In genomic region chr6:134853111-134854055, GRCh38 we compare ENCODE assay signal across 12 cellular contexts.
DNase-seq lines count a peak whose midpoint lies in the region; ATAC-seq and TF ChIP-seq lines count a peak whose summit lies in the region.
"Had no signal": no experiment of that assay in that cellular context is flagged by ENCODE, and none has a peak within 500 bp of the region (broad histone marks: within the 10 kb centered on the region; RNA-seq: fewer than 3 reads in every experiment).

No MANE protein-coding gene starts in this region.

- H3K36me3 ChIP-seq in PC-9 (ENCODE audit: low read depth) = no peaks in the 10 kb centered on the region
- H3K36me3 ChIP-seq in mucosa of rectum (ENCODE audit: control insufficient read depth in 2 of 2, insufficient read depth in 2 of 2, low read length in 2 of 2) = no peaks in the 10 kb centered on the region
- no peaks in the 10 kb centered on the region for H3K36me3 ChIP-seq in ascending aorta

- no peak overlapping the region for H3K4me2 ChIP-seq in PC-9

- H3K4me3 ChIP-seq in PC-9 (no peak overlapping the region), epithelial cell of esophagus (ENCODE audit: low read length) (no peak overlapping the region), mucosa of rectum (ENCODE audit: low read length in 2 of 2) (peak overlapping the region in 1 of 2 donors; percentile 20), ascending aorta (no peak overlapping the region)
- H3K4me3 ChIP-seq: K562 had no signal

- TF ChIP-seq CTCF in PC-9 (conservative IDR thresholded peaks at IDR 0.05) (no peak), epithelial cell of esophagus (IDR thresholded peaks at IDR 0.05; ENCODE audit: insufficient read depth, low read depth, low read length, missing control alignments) (no peak), ascending aorta (IDR thresholded peaks at IDR 0.05) (no peak)

- no peak overlapping the region for H3K27ac ChIP-seq in PC-9
- peak overlapping the region; percentile 73 to 76 for H3K27ac ChIP-seq in mucosa of rectum (ENCODE audit: low read depth in 2 of 2, low read length in 2 of 2)
- H3K27ac ChIP-seq in ascending aorta = no peak overlapping the region

- no peaks in the 10 kb centered on the region for H3K4me1 Mint-ChIP-seq in stimulated activated naive CD8-positive, alpha-beta T cell treated with anti-CD3 and anti-CD28 coated beads, Interleukin-15, amount 100 ng/mL, for 72 hours

- POLR2A ChIA-PET in PC-9 (lab: Charles Lee; ENCODE audit: unreplicated experiment) = interaction anchor here (0.7 kb wide), 1 partner anchor 529 kb away, joined by 3 read pairs; no protein-coding TSS in a partner anchor

- no peaks in the 10 kb centered on the region; the same call in 1 of the 2 replicates for H3K9me2 ChIP-seq in PC-9 (ENCODE audit: insufficient read depth)

- no peak for ATAC-seq in stimulated activated naive CD8-positive, alpha-beta T cell treated with anti-CD3 and anti-CD28 coated beads, Interleukin-15, amount 100 ng/mL, for 72 hours
- ATAC-seq: K562 had no signal

- intact Hi-C loops in PC-9 (cut with micrococcal nuclease; ENCODE audit: unreplicated experiment) = no loop called here
- intact Hi-C loops in ascending aorta (cut with DNase I) = no loop called here

- H4K20me1 ChIP-seq in PC-9 (ENCODE audit: insufficient read depth) = no peaks in the 10 kb centered on the region

- H3K9me3 ChIP-seq in PC-9 (ENCODE audit: insufficient read depth, low read depth) = no peaks in the 10 kb centered on the region
- H3K9me3 ChIP-seq in mucosa of rectum (ENCODE audit: control insufficient read depth in 2 of 2, low read length in 2 of 2) = no peaks in the 10 kb centered on the region
- no peaks in the 10 kb centered on the region for H3K9me3 ChIP-seq in ascending aorta

- DNase-seq in Caki2 (ENCODE audit: low read depth) = peak; percentile 61
- DNase-seq in PC-9 = no peak
- peak; percentile 16 for DNase-seq in epithelial cell of esophagus (ENCODE audit: low read depth)
- DNase-seq in putamen (ENCODE audit: low spot score) = no peak
- no peak for DNase-seq in SKM-1 treated with dmso at 0.1 percent for 144 hours (lab: John Stamatoyannopoulos, UW; ENCODE audit: unreplicated experiment)
- no peak for DNase-seq in ascending aorta (ENCODE audit: low spot score in 2 of 2)
- no peak for DNase-seq in stimulated activated naive CD8-positive, alpha-beta T cell treated with anti-CD3 and anti-CD28 coated beads, Interleukin-15, amount 100 ng/mL, for 72 hours
- DNase-seq: NCI-H526 treated with DMSO at 0.1 percent for 48 hours had no signal

- no peaks in the 10 kb centered on the region for H3K79me2 ChIP-seq in PC-9 (ENCODE audit: low read depth)

- no peak overlapping the region for H3K27ac Mint-ChIP-seq in stimulated activated naive CD8-positive, alpha-beta T cell treated with anti-CD3 and anti-CD28 coated beads, Interleukin-15, amount 100 ng/mL, for 72 hours
- H3K27ac Mint-ChIP-seq: dendritic cell treated with granulocyte-macrophage colony-stimulating factor and Interleukin-4, amounts not matched to agents 40 ng/mL and 50 ng/mL, for 4 days; T-helper 1 cell treated with Interleukin-12 subunit alpha and Interleukin-12 subunit beta and Interleukin-4 antibody, amounts not matched to agents 30 μg/mL and 1 μg/mL, for 36 hours had no signal

- no TSS peak for BruUV-seq in PC-9 (replicated peaks; lab: Mats Ljungman, UMichigan)

- no peak overlapping the region for H3K9ac ChIP-seq in mucosa of rectum (ENCODE audit: low read depth in 1 of 2, low read length in 2 of 2)

- H3K27me3 ChIP-seq in PC-9 (ENCODE audit: insufficient read depth, low read depth) (no peaks in the 10 kb centered on the region), mucosa of rectum (ENCODE audit: control insufficient read depth in 2 of 2, insufficient read depth in 2 of 2, low read length in 2 of 2) (peaks cover 0 to 3% of the 10 kb centered on the region in 2 donors), ascending aorta (no peaks in the 10 kb centered on the region)

- H3K4me3 Mint-ChIP-seq in stimulated activated naive CD8-positive, alpha-beta T cell treated with anti-CD3 and anti-CD28 coated beads, Interleukin-15, amount 100 ng/mL, for 72 hours = no peak overlapping the region
- H3K4me3 Mint-ChIP-seq: dendritic cell treated with granulocyte-macrophage colony-stimulating factor and Interleukin-4, amounts not matched to agents 40 ng/mL and 50 ng/mL, for 4 days; T-helper 1 cell treated with Interleukin-12 subunit alpha and Interleukin-12 subunit beta and Interleukin-4 antibody, amounts not matched to agents 30 μg/mL and 1 μg/mL, for 36 hours had no signal

- H3K9me3 Mint-ChIP-seq in stimulated activated naive CD8-positive, alpha-beta T cell treated with anti-CD3 and anti-CD28 coated beads, Interleukin-15, amount 100 ng/mL, for 72 hours = no peaks in the 10 kb centered on the region
- H3K9me3 Mint-ChIP-seq: dendritic cell treated with granulocyte-macrophage colony-stimulating factor and Interleukin-4, amounts not matched to agents 40 ng/mL and 50 ng/mL, for 4 days; T-helper 1 cell treated with Interleukin-12 subunit alpha and Interleukin-12 subunit beta and Interleukin-4 antibody, amounts not matched to agents 30 μg/mL and 1 μg/mL, for 36 hours had no signal

- in situ Hi-C loops in Caki2 (cut with HindIII; ENCODE audit: low pct_unique_long_range_greater_than_20kb, low sequenced_read_pairs) = no loop called here

- CTCF ChIA-PET in PC-9 (lab: Charles Lee) = no interaction called here

- no peaks in the 10 kb centered on the region for H3F3A ChIP-seq in PC-9 (ENCODE audit: insufficient read depth, low read depth)

- peaks cover 7% of the 10 kb centered on the region for H3K27me3 Mint-ChIP-seq in stimulated activated naive CD8-positive, alpha-beta T cell treated with anti-CD3 and anti-CD28 coated beads, Interleukin-15, amount 100 ng/mL, for 72 hours
- H3K27me3 Mint-ChIP-seq: dendritic cell treated with granulocyte-macrophage colony-stimulating factor and Interleukin-4, amounts not matched to agents 40 ng/mL and 50 ng/mL, for 4 days had no signal

- peak overlapping the region; percentile 22; the same call in 1 of the 2 replicates for H2AFZ ChIP-seq in PC-9

- H3K4me1 ChIP-seq in PC-9 (replicated peaks; ENCODE audit: insufficient read depth) (no peaks in the 10 kb centered on the region), mucosa of rectum (ENCODE audit: control insufficient read depth in 2 of 2, insufficient read depth in 2 of 2, low read length in 2 of 2) (peaks cover 21 to 22% of the 10 kb centered on the region in 2 donors), ascending aorta (no peaks in the 10 kb centered on the region)

Comparison
In these comparisons a context has a peak if more than half of its experiments do, and no peak if none do; other contexts are left out.
1. DNase-seq: peak in Caki2 (single experiment) and epithelial cell of esophagus (single experiment); none in PC-9 (0 of 2), putamen (single experiment), SKM-1 treated with dmso at 0.1 percent for 144 hours (single experiment), ascending aorta (0 of 2) and stimulated activated naive CD8-positive, alpha-beta T cell treated with anti-CD3 and anti-CD28 coated beads, Interleukin-15, amount 100 ng/mL, for 72 hours (0 of 2).
2. H3K27ac ChIP-seq: peak in mucosa of rectum (2 of 2); none in PC-9 (single experiment) and ascending aorta (0 of 2).